ENCODE assay signal across 8 cellular contexts in the genomic region with DNA sequence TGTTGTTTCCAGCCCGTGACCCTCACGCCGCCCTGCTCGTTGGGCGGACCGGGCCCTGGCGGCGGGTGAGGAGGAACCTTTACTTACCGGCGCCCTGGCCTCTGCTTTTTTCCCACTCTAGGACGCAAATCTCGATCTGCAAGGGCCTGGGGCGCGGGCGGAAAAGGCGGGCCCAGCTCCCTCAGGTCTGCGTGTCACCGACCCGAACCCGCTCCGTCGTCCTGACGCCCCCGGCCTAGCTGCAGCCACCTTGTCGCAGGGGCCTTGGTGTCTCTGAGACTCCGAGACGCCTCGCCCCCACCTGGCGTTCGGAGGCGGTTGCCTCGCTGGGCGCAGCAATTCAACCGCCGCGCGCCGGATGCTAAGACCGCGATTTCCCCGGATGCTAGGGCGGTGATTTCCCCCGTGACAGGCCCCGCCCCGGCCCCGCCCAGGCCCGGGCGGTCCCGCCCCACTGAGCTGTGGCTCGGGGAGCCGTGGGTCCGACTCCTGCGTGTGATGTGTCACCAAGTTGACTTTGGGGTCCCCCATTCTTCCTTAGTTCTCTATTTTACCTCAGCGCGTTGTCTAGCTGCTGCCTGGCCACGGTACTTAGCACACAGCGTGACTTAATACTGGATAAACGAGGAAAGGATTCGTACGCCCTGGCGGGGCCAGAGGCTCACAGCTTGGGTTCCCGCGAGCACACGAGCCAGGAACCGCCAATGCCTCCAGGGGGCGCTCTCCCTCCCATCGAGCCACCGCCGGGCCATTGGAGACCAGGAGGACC. TPM values are rescaled to one million over a fixed set of nuclear protein-coding genes. Genes with fewer than 3 reads are reported as not detected.
DNase-seq lines count a peak whose midpoint lies in the region; ATAC-seq and TF ChIP-seq lines count a peak whose summit lies in the region.

A gene (minus strand): TSS at position 371 of the 769 bp plus-strand sequence. CDS start 18,196 bp downstream, outside the sequence.

- CTCF ChIA-PET in AG04449 (lab: Yijun Ruan, JAX): interaction anchor here (0.5 to 9.3 kb wide), 55 partner anchors 9 to 577 kb away, joined by 3 to 139 read pairs (median 4); a partner anchor contains a TSS
- CTCF ChIA-PET in activated CD4-positive, alpha-beta memory T cell treated with anti-CD3 and anti-CD28 coated beads for 36 hours (lab: Charles Lee): interaction anchor here (0.5 to 4.5 kb wide), 46 partner anchors 10 to 1615 kb away, joined by 3 to 86 read pairs (median 5); a partner anchor contains a TSS

- TF ChIP-seq CTCF in AG04449 (IDR thresholded peaks at IDR 0.05; ENCODE audit: insufficient read depth, low read length, missing control alignments): peak; percentile 97

- H3K4me1 Mint-ChIP-seq in activated CD4-positive, alpha-beta memory T cell treated with anti-CD3 and anti-CD28 coated beads for 36 hours (ENCODE audit: low read depth): peaks cover 22% of the 10 kb centered on the region

- peak within 1 kb of the TSS; percentile 93 for H3K27ac Mint-ChIP-seq in activated CD4-positive, alpha-beta memory T cell treated with anti-CD3 and anti-CD28 coated beads for 36 hours

- H3K36me3 Mint-ChIP-seq in activated CD4-positive, alpha-beta memory T cell treated with anti-CD3 and anti-CD28 coated beads for 36 hours: peaks cover 22% of the 10 kb centered on the region

- H3K27me3 Mint-ChIP-seq in activated CD4-positive, alpha-beta memory T cell treated with anti-CD3 and anti-CD28 coated beads for 36 hours: no peaks in the 10 kb centered on the region

- ATAC-seq in GM18520 (IDR thresholded peaks at IDR 0.05; ENCODE audit: unreplicated experiment) (peak; percentile 97), HG03060 (IDR thresholded peaks at IDR 0.05; ENCODE audit: low read depth, unreplicated experiment) (peak; percentile 95)

- peak within 1 kb of the TSS; percentile 81 for H3K4me3 ChIP-seq in AG04449 (ENCODE audit: low read depth, low read length)

- intact Hi-C loops in activated CD4-positive, alpha-beta memory T cell treated with anti-CD3 and anti-CD28 coated beads for 36 hours (cut with micrococcal nuclease): loop anchor here (1.0 to 5.0 kb wide), 6 partner anchors 9 to 256 kb away; a partner anchor contains a TSS

- H3K9me3 Mint-ChIP-seq in activated CD4-positive, alpha-beta memory T cell treated with anti-CD3 and anti-CD28 coated beads for 36 hours: peaks cover 23% of the 10 kb centered on the region

- DNase-seq in AG04449 (ENCODE audit: low read depth, low spot score) (peak; percentile 21), NCI-H446 treated with DMSO at 0.1 percent for 48 hours (lab: John Stamatoyannopoulos, UW) (peak; percentile 48), medulla oblongata (ENCODE audit: extremely low spot score) (peak; percentile 82)
- DNase-seq in activated CD4-positive, alpha-beta memory T cell treated with anti-CD3 and anti-CD28 coated beads for 36 hours: peak; percentile 96
- peak; percentile 84 for DNase-seq in effector CD4-positive, alpha-beta T cell
- peak; percentile 77 for DNase-seq in stimulated activated CD8-positive, alpha-beta memory T cell treated with anti-CD3 and anti-CD28 coated beads, Interleukin-12 subunit alpha, Interleukin-12 subunit beta, amount 100 ng/mL, for 24 hours (ENCODE audit: extremely low read depth)

- peak within 1 kb of the TSS; percentile 91 for H3K4me3 Mint-ChIP-seq in activated CD4-positive, alpha-beta memory T cell treated with anti-CD3 and anti-CD28 coated beads for 36 hours

- POLR2A ChIA-PET in AG04449 (lab: Yijun Ruan, JAX): interaction anchor here (1.0 kb wide), 1 partner anchor 207 kb away, joined by 4 read pairs; no protein-coding TSS in a partner anchor
- POLR2A ChIA-PET in activated CD4-positive, alpha-beta memory T cell treated with anti-CD3 and anti-CD28 coated beads for 36 hours (lab: Charles Lee): interaction anchor here (0.6 to 1.6 kb wide), 10 partner anchors 9 to 569 kb away, joined by 3 to 6 read pairs (median 4); a partner anchor contains a TSS

RNA-seq across cellular contexts. Expression of the gene that starts here (rescaled TPM):
- total RNA-seq in activated CD4-positive, alpha-beta memory T cell treated with anti-CD3 and anti-CD28 coated beads for 36 hours: 10 to 100 TPM; 22.5 to 25.2 TPM

Comparison
In these comparisons a context has a peak if more than half of its experiments do, and no peak if none do; other contexts are left out.
1. Peak in every context shown above with its lines: DNase-seq, ATAC-seq and H3K4me3 ChIP-seq.
2. DNase-seq: peak in every context shown above with its lines; median percentile 96 in activated CD4-positive, alpha-beta memory T cell treated with anti-CD3 and anti-CD28 coated beads for 36 hours; 84 in effector CD4-positive, alpha-beta T cell; 82 in medulla oblongata; 77 in stimulated activated CD8-positive, alpha-beta memory T cell treated with anti-CD3 and anti-CD28 coated beads, Interleukin-12 subunit alpha, Interleukin-12 subunit beta, amount 100 ng/mL, for 24 hours; 48 in NCI-H446 treated with DMSO at 0.1 percent for 48 hours; 21 in AG04449.